ENCODE assay signal across 1 cellular context in the genomic region with DNA sequence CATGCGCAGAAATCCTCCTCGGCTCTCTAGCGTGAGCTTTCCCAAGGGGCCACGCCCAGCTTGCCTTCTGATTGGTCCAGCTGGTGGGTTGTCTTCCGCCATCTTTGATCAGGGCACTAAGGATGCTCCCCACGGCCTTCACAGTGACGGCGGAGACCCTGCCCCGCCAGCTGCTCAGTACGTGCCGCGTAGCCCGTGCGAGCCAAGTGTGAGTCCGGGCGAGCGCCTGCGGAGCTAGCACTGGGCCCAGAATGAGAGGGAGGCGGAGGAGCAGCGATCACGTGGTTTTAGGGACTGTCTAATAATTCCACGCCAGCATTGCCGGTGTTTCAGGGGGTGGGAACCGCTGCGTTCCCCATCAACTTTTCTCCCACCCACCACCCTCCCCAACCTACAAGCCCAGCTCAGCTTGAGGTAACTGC.
TF ChIP-seq lines count a peak whose summit lies in the region.

No MANE protein-coding gene starts in this region.

TF ChIP-seq in K562, 482 proteins besides CTCF, POLR2A, EP300 and RAD21 (continues in another document):
- TF ChIP-seq, protein P1, sequence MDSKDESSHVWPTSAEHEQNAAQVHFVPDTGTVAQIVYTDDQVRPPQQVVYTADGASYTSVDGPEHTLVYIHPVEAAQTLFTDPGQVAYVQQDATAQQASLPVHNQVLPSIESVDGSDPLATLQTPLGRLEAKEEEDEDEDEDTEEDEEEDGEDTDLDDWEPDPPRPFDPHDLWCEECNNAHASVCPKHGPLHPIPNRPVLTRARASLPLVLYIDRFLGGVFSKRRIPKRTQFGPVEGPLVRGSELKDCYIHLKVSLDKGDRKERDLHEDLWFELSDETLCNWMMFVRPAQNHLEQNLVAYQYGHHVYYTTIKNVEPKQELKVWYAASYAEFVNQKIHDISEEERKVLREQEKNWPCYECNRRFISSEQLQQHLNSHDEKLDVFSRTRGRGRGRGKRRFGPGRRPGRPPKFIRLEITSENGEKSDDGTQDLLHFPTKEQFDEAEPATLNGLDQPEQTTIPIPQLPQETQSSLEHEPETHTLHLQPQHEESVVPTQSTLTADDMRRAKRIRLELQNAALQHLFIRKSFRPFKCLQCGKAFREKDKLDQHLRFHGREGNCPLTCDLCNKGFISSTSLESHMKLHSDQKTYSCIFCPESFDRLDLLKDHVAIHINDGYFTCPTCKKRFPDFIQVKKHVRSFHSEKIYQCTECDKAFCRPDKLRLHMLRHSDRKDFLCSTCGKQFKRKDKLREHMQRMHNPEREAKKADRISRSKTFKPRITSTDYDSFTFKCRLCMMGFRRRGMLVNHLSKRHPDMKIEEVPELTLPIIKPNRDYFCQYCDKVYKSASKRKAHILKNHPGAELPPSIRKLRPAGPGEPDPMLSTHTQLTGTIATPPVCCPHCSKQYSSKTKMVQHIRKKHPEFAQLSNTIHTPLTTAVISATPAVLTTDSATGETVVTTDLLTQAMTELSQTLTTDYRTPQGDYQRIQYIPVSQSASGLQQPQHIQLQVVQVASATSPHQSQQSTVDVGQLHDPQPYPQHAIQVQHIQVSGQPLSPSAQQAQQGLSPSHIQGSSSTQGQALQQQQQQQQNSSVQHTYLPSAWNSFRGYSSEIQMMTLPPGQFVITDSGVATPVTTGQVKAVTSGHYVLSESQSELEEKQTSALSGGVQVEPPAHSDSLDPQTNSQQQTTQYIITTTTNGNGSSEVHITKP (IDR thresholded peaks at IDR 0.05; ENCODE audit: partially characterized antibody) = peak; percentile 20
- TF ChIP-seq CREBBP (IDR thresholded peaks at IDR 0.05; ENCODE audit: low read depth, low read length) (no peak), CREB1 (IDR thresholded peaks at IDR 0.05) (peak; percentile 82), CREB1 (CRISPR knock-in tag; IDR thresholded peaks at IDR 0.05) (peak; percentile 91), SOX6 (IDR thresholded peaks at IDR 0.05) (0 out of 2 replicates have a peak, but pooled peaks have one; percentile 33), NRF1 (conservative IDR thresholded peaks at IDR 0.05 in 1 of 2, IDR thresholded peaks at IDR 0.05 in 1 of 2) (peak; percentile 94 to 95), PHTF2 (CRISPR knock-in tag; IDR thresholded peaks at IDR 0.05) (no peak), CBFA2T2 (conservative IDR thresholded peaks at IDR 0.05) (peak; percentile 78), KDM4B (IDR thresholded peaks at IDR 0.05; ENCODE audit: borderline replicate concordance in 2 of 2, low read depth in 1 of 2) (no peak), SMARCE1 (IDR thresholded peaks at IDR 0.05) (no peak), KLF16 (IDR thresholded peaks at IDR 0.05) (no peak), CTBP1 (IDR thresholded peaks at IDR 0.05; ENCODE audit: borderline replicate concordance) (peak; percentile 75; the same call in 1 of the 2 replicates), ZC3H8 (IDR thresholded peaks at IDR 0.05) (no peak), ZNF444 (CRISPR knock-in tag; IDR thresholded peaks at IDR 0.05) (no peak), ZNF717 (CRISPR knock-in tag; IDR thresholded peaks at IDR 0.05) (no peak), ZNF232 (CRISPR knock-in tag; IDR thresholded peaks at IDR 0.05) (no peak), MTF1 (CRISPR knock-in tag; IDR thresholded peaks at IDR 0.05; ENCODE audit: borderline replicate concordance) (no peak), PCBP2 (IDR thresholded peaks at IDR 0.05; ENCODE audit: low read depth, low read length, poor library complexity, severe bottlenecking) (no peak), TBP (optimal IDR thresholded peaks at IDR 0.05; ENCODE audit: low read depth, low read length) (peak; percentile 69), CHD2 (IDR thresholded peaks at IDR 0.05; ENCODE audit: low read depth, low read length) (no peak), SP1 (CRISPR knock-in tag; IDR thresholded peaks at IDR 0.05) (peak; percentile 87), NR2F6 (CRISPR knock-in tag; IDR thresholded peaks at IDR 0.05) (no peak), KDM2B (CRISPR knock-in tag; IDR thresholded peaks at IDR 0.05) (no peak)
- TF ChIP-seq, protein P2, sequence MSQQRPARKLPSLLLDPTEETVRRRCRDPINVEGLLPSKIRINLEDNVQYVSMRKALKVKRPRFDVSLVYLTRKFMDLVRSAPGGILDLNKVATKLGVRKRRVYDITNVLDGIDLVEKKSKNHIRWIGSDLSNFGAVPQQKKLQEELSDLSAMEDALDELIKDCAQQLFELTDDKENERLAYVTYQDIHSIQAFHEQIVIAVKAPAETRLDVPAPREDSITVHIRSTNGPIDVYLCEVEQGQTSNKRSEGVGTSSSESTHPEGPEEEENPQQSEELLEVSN (IDR thresholded peaks at IDR 0.05; ENCODE audit: borderline replicate concordance in 1 of 2, extremely low read depth in 1 of 2, insufficient read depth in 1 of 2, insufficient read length in 1 of 2, low read depth in 1 of 2, low read length in 1 of 2, poor library complexity in 1 of 2, severe bottlenecking in 1 of 2) = peak; percentile 67 to 88
- TF ChIP-seq, protein P3, sequence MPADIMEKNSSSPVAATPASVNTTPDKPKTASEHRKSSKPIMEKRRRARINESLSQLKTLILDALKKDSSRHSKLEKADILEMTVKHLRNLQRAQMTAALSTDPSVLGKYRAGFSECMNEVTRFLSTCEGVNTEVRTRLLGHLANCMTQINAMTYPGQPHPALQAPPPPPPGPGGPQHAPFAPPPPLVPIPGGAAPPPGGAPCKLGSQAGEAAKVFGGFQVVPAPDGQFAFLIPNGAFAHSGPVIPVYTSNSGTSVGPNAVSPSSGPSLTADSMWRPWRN (IDR thresholded peaks at IDR 0.05; ENCODE audit: low read depth) = 0 out of 2 replicates have a peak, but pooled peaks have one; percentile 26
- TF ChIP-seq, protein P4, sequence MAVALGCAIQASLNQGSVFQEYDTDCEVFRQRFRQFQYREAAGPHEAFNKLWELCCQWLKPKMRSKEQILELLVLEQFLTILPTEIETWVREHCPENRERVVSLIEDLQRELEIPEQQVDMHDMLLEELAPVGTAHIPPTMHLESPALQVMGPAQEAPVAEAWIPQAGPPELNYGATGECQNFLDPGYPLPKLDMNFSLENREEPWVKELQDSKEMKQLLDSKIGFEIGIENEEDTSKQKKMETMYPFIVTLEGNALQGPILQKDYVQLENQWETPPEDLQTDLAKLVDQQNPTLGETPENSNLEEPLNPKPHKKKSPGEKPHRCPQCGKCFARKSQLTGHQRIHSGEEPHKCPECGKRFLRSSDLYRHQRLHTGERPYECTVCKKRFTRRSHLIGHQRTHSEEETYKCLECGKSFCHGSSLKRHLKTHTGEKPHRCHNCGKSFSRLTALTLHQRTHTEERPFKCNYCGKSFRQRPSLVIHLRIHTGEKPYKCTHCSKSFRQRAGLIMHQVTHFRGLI (CRISPR knock-in tag; IDR thresholded peaks at IDR 0.05) = no peak
- TF ChIP-seq, protein P5, sequence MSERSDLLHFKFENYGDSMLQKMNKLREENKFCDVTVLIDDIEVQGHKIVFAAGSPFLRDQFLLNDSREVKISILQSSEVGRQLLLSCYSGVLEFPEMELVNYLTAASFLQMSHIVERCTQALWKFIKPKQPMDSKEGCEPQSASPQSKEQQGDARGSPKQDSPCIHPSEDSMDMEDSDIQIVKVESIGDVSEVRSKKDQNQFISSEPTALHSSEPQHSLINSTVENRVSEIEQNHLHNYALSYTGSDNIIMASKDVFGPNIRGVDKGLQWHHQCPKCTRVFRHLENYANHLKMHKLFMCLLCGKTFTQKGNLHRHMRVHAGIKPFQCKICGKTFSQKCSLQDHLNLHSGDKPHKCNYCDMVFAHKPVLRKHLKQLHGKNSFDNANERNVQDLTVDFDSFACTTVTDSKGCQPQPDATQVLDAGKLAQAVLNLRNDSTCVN (CRISPR knock-in tag; IDR thresholded peaks at IDR 0.05) = no peak
- TF ChIP-seq, protein P6, sequence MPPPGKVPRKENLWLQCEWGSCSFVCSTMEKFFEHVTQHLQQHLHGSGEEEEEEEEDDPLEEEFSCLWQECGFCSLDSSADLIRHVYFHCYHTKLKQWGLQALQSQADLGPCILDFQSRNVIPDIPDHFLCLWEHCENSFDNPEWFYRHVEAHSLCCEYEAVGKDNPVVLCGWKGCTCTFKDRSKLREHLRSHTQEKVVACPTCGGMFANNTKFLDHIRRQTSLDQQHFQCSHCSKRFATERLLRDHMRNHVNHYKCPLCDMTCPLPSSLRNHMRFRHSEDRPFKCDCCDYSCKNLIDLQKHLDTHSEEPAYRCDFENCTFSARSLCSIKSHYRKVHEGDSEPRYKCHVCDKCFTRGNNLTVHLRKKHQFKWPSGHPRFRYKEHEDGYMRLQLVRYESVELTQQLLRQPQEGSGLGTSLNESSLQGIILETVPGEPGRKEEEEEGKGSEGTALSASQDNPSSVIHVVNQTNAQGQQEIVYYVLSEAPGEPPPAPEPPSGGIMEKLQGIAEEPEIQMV (tag; conservative IDR thresholded peaks at IDR 0.05; ENCODE audit: low read depth) = no peak
- TF ChIP-seq, protein P7, sequence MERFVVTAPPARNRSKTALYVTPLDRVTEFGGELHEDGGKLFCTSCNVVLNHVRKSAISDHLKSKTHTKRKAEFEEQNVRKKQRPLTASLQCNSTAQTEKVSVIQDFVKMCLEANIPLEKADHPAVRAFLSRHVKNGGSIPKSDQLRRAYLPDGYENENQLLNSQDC (CRISPR knock-in tag; IDR thresholded peaks at IDR 0.05) = no peak
- TF ChIP-seq, protein P8, sequence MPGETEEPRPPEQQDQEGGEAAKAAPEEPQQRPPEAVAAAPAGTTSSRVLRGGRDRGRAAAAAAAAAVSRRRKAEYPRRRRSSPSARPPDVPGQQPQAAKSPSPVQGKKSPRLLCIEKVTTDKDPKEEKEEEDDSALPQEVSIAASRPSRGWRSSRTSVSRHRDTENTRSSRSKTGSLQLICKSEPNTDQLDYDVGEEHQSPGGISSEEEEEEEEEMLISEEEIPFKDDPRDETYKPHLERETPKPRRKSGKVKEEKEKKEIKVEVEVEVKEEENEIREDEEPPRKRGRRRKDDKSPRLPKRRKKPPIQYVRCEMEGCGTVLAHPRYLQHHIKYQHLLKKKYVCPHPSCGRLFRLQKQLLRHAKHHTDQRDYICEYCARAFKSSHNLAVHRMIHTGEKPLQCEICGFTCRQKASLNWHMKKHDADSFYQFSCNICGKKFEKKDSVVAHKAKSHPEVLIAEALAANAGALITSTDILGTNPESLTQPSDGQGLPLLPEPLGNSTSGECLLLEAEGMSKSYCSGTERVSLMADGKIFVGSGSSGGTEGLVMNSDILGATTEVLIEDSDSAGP (CRISPR knock-in tag; IDR thresholded peaks at IDR 0.05) = 0 out of 2 replicates have a peak, but pooled peaks have one; percentile 34
- TF ChIP-seq, protein P9, sequence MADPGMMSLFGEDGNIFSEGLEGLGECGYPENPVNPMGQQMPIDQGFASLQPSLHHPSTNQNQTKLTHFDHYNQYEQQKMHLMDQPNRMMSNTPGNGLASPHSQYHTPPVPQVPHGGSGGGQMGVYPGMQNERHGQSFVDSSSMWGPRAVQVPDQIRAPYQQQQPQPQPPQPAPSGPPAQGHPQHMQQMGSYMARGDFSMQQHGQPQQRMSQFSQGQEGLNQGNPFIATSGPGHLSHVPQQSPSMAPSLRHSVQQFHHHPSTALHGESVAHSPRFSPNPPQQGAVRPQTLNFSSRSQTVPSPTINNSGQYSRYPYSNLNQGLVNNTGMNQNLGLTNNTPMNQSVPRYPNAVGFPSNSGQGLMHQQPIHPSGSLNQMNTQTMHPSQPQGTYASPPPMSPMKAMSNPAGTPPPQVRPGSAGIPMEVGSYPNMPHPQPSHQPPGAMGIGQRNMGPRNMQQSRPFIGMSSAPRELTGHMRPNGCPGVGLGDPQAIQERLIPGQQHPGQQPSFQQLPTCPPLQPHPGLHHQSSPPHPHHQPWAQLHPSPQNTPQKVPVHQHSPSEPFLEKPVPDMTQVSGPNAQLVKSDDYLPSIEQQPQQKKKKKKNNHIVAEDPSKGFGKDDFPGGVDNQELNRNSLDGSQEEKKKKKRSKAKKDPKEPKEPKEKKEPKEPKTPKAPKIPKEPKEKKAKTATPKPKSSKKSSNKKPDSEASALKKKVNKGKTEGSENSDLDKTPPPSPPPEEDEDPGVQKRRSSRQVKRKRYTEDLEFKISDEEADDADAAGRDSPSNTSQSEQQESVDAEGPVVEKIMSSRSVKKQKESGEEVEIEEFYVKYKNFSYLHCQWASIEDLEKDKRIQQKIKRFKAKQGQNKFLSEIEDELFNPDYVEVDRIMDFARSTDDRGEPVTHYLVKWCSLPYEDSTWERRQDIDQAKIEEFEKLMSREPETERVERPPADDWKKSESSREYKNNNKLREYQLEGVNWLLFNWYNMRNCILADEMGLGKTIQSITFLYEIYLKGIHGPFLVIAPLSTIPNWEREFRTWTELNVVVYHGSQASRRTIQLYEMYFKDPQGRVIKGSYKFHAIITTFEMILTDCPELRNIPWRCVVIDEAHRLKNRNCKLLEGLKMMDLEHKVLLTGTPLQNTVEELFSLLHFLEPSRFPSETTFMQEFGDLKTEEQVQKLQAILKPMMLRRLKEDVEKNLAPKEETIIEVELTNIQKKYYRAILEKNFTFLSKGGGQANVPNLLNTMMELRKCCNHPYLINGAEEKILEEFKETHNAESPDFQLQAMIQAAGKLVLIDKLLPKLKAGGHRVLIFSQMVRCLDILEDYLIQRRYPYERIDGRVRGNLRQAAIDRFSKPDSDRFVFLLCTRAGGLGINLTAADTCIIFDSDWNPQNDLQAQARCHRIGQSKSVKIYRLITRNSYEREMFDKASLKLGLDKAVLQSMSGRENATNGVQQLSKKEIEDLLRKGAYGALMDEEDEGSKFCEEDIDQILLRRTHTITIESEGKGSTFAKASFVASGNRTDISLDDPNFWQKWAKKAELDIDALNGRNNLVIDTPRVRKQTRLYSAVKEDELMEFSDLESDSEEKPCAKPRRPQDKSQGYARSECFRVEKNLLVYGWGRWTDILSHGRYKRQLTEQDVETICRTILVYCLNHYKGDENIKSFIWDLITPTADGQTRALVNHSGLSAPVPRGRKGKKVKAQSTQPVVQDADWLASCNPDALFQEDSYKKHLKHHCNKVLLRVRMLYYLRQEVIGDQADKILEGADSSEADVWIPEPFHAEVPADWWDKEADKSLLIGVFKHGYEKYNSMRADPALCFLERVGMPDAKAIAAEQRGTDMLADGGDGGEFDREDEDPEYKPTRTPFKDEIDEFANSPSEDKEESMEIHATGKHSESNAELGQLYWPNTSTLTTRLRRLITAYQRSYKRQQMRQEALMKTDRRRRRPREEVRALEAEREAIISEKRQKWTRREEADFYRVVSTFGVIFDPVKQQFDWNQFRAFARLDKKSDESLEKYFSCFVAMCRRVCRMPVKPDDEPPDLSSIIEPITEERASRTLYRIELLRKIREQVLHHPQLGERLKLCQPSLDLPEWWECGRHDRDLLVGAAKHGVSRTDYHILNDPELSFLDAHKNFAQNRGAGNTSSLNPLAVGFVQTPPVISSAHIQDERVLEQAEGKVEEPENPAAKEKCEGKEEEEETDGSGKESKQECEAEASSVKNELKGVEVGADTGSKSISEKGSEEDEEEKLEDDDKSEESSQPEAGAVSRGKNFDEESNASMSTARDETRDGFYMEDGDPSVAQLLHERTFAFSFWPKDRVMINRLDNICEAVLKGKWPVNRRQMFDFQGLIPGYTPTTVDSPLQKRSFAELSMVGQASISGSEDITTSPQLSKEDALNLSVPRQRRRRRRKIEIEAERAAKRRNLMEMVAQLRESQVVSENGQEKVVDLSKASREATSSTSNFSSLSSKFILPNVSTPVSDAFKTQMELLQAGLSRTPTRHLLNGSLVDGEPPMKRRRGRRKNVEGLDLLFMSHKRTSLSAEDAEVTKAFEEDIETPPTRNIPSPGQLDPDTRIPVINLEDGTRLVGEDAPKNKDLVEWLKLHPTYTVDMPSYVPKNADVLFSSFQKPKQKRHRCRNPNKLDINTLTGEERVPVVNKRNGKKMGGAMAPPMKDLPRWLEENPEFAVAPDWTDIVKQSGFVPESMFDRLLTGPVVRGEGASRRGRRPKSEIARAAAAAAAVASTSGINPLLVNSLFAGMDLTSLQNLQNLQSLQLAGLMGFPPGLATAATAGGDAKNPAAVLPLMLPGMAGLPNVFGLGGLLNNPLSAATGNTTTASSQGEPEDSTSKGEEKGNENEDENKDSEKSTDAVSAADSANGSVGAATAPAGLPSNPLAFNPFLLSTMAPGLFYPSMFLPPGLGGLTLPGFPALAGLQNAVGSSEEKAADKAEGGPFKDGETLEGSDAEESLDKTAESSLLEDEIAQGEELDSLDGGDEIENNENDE (IDR thresholded peaks at IDR 0.05; ENCODE audit: low read depth, low read length) = no peak
